In the genomic region with DNA sequence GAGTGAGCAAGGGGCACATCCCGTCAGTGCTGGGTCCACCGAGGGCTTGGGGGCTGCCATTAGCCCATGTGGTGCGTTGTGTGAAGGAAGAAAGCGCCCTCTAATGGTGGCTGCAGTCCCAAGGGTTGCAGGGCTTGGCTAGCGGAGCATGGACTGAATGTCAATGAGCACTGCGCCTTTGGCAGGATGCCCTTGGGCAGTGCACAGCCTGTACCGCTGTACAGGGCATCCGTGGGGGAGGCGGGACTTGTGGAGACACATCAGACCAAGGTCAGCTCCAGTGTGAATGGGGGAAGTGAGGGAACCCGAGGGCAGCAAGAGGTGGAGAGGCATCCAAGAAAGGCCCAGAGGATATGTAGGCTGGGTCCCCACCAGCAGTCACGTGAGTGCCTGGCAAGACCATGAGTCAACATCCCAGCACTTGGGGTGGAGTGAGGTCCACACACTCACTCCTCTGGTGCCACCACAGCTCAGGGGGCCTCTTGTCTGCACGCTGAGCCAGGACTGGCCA, we compare ENCODE assay signal across 1 cellular context.
TF ChIP-seq lines count a peak whose summit lies in the region.

No MANE protein-coding gene starts in this region.

TF ChIP-seq in IMR-90, 13 proteins besides CTCF, POLR2A, EP300 and RAD21 (continued from another document):
- TF ChIP-seq, protein P1, sequence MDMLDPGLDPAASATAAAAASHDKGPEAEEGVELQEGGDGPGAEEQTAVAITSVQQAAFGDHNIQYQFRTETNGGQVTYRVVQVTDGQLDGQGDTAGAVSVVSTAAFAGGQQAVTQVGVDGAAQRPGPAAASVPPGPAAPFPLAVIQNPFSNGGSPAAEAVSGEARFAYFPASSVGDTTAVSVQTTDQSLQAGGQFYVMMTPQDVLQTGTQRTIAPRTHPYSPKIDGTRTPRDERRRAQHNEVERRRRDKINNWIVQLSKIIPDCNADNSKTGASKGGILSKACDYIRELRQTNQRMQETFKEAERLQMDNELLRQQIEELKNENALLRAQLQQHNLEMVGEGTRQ (IDR thresholded peaks at IDR 0.05; ENCODE audit: low read depth, low read length): no peak
- no peak for TF ChIP-seq SMC3 (IDR thresholded peaks at IDR 0.05; ENCODE audit: low read depth, low read length)
- no peak for TF ChIP-seq RFX5 (IDR thresholded peaks at IDR 0.05; ENCODE audit: low read depth, low read length)
- no peak for TF ChIP-seq FOS (IDR thresholded peaks at IDR 0.05; ENCODE audit: low read depth, low read length)
- no peak for TF ChIP-seq RCOR1 (IDR thresholded peaks at IDR 0.05; ENCODE audit: insufficient replicate concordance, low read length)
- TF ChIP-seq CHD1 (IDR thresholded peaks at IDR 0.05; ENCODE audit: low read depth, low read length): no peak
- TF ChIP-seq MAFK (IDR thresholded peaks at IDR 0.05; ENCODE audit: low read depth, low read length): no peak
